Comparison of ENCODE assay signal across 9 cellular contexts in the genomic region with DNA sequence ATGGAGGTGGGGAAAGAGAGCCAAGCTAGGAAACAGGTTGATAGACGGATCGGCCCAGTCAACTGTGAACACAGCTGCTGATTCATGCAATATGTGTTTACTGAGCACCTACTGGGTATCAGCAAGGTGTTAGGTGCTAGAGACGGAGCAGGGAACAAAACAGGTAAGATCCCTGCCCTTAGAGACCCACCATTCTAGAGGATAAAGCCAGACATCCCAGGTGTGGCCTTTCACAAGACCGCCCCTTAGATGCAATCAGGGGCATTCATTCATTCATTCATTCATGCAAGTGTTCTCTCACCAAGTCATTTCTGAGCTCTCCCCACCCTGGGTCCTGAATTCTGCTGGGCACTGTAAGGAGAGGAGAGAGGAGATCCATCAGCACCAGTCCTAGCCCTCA. TPM values are rescaled to one million over a fixed set of nuclear protein-coding genes. Genes with fewer than 3 reads are reported as not detected.
DNase-seq lines count a peak whose midpoint lies in the region; ATAC-seq and TF ChIP-seq lines count a peak whose summit lies in the region.
"Had no signal": no experiment of that assay in that cellular context is flagged by ENCODE, and none has a peak within 500 bp of the region (broad histone marks: within the 10 kb centered on the region; RNA-seq: fewer than 3 reads in every experiment).

No MANE protein-coding gene starts in this region.

- no peak for DNase-seq in T-helper 17 cell
- no peak for DNase-seq in hepatocyte (ENCODE audit: low spot score)
- DNase-seq in renal cortical epithelial cell (ENCODE audit: low read depth) = peak; percentile 13
- no peak for DNase-seq in NCI-H748 treated with DMSO at 0.1 percent for 48 hours (lab: John Stamatoyannopoulos, UW)
- no peak for DNase-seq in activated effector memory CD4-positive, alpha-beta T cell treated with Interleukin-2 at 50 U/mL for 16 hours
- DNase-seq in OCI-M2 (lab: John Stamatoyannopoulos, UW; ENCODE audit: unreplicated experiment) = no peak
- DNase-seq: activated gamma-delta T cell treated with Interleukin-2 at 50 U/mL for 16 hours had no signal

- H3K4me1 ChIP-seq in DOHH2 (ENCODE audit: control insufficient read depth, low read length) = peaks cover 19% of the 10 kb centered on the region
- no peaks in the 10 kb centered on the region for H3K4me1 ChIP-seq in hepatocyte (ENCODE audit: insufficient read depth)

- no peak overlapping the region for H3K27ac Mint-ChIP-seq in T-helper 17 cell

- peak overlapping the region; percentile 54; the same call in 1 of the 2 replicates for H3K4me2 ChIP-seq in DOHH2 (ENCODE audit: low read length)
- peak overlapping the region; percentile 76 for H3K4me2 ChIP-seq in hepatocyte

- H3K27ac ChIP-seq in DOHH2 (ENCODE audit: low read depth, low read length) (no peak overlapping the region), hepatocyte (peak overlapping the region; percentile 58)

- no peaks in the 10 kb centered on the region for H3K27me3 Mint-ChIP-seq in T-helper 17 cell

- H3K9me3 ChIP-seq in DOHH2 (ENCODE audit: control insufficient read depth, insufficient read depth, low read length) = no peaks in the 10 kb centered on the region
- H3K9me3 ChIP-seq in T-helper 17 cell (ENCODE audit: control insufficient read depth, low read length, poor library complexity, severe bottlenecking) = no peaks in the 10 kb centered on the region
- H3K9me3 ChIP-seq in hepatocyte (ENCODE audit: low read depth) = no peaks in the 10 kb centered on the region

- WGBS in hepatocyte (ENCODE audit: low lambda C conversion rate, missing lambda C conversion rate) = 85% methylated on average over 4 of the region's 4 CpGs

- peak overlapping the region; percentile 92 for H3K4me3 Mint-ChIP-seq in T-helper 17 cell

- ATAC-seq in T-helper 17 cell (no peak), HG03139 (IDR thresholded peaks at IDR 0.05; ENCODE audit: unreplicated experiment) (no peak)

- peaks cover 11% of the 10 kb centered on the region for H3K4me1 Mint-ChIP-seq in T-helper 17 cell

- no peak for TF ChIP-seq CTCF in DOHH2 (IDR thresholded peaks at IDR 0.05; ENCODE audit: low read depth, low read length, poor library complexity, severe bottlenecking)
- no peak for TF ChIP-seq CTCF in hepatocyte (IDR thresholded peaks at IDR 0.05; ENCODE audit: poor library complexity)

- H3K36me3 Mint-ChIP-seq in T-helper 17 cell (ENCODE audit: low read depth) = no peaks in the 10 kb centered on the region

- H3K4me3 ChIP-seq in DOHH2 (ENCODE audit: low read length) (no peak overlapping the region; the same call in 1 of the 2 replicates), hepatocyte (no peak overlapping the region)

- H3K27me3 ChIP-seq in DOHH2 (ENCODE audit: control insufficient read depth, low read length) = no peaks in the 10 kb centered on the region
- no peaks in the 10 kb centered on the region for H3K27me3 ChIP-seq in hepatocyte

- H3K9me2 ChIP-seq in DOHH2 (replicated peaks; ENCODE audit: control insufficient read depth, low read length) = no peaks in the 10 kb centered on the region
- no peaks in the 10 kb centered on the region for H3K9me2 ChIP-seq in hepatocyte (replicated peaks; ENCODE audit: insufficient read depth)

- no peaks in the 10 kb centered on the region for H3K36me3 ChIP-seq in DOHH2 (ENCODE audit: control insufficient read depth, low read length)
- no peaks in the 10 kb centered on the region for H3K36me3 ChIP-seq in hepatocyte (replicated peaks; ENCODE audit: insufficient read depth, low read depth)

- H3K79me2 ChIP-seq in DOHH2 (ENCODE audit: control insufficient read depth, low read length) = no peaks in the 10 kb centered on the region
- H3K79me2 ChIP-seq in hepatocyte = no peaks in the 10 kb centered on the region

- no peaks in the 10 kb centered on the region for H3F3A ChIP-seq in DOHH2 (ENCODE audit: control insufficient read depth, insufficient read depth)

- H4K20me1 ChIP-seq in DOHH2 (ENCODE audit: control insufficient read depth, insufficient read depth, low read depth, low read length) (no peaks in the 10 kb centered on the region), hepatocyte (ENCODE audit: insufficient read depth, poor library complexity, severe bottlenecking) (no peaks in the 10 kb centered on the region)

- peak overlapping the region; percentile 20 for H2AFZ ChIP-seq in hepatocyte

RNA-seq across cellular contexts. Expression of a gene that starts 20.2 kb away (rescaled TPM):
- total RNA-seq in T-helper 17 cell (10 to 100 TPM; 25.9 to 30.6 TPM), hepatocyte (15.4 and 26.9 TPM in 2 replicates), renal cortical epithelial cell (10.8 and 19.2 TPM in 2 replicates)
- polyA plus RNA-seq in hepatocyte = 8.7 and 9.8 TPM in 2 replicates
